11 cellular contexts compared by ENCODE assay signal in the genomic region with DNA sequence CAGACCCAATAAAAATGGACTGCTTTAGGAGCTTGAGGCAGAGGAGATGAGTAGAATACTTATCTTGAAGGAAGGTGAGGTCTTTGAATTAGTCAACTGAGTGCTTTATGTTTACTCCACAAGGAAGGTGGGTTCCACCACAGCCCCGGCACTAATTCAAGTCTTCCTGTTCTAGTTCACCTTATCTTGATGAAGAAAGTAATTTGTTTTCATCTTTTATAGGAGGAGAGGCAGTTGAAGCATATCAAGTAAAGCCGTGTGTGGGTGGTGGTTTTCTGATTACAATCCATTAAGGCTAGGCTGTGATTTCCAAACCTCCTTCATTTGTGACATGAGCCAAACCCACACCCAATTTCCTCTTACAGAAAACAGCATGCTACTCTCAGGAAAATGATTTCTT. TPM values are rescaled to one million over a fixed set of nuclear protein-coding genes. Genes with fewer than 3 reads are reported as not detected.
DNase-seq lines count a peak whose midpoint lies in the region; ATAC-seq and TF ChIP-seq lines count a peak whose summit lies in the region.
"Had no signal": no experiment of that assay in that cellular context is flagged by ENCODE, and none has a peak within 500 bp of the region (broad histone marks: within the 10 kb centered on the region; RNA-seq: fewer than 3 reads in every experiment).

No MANE protein-coding gene starts in this region.

- H3K27me3 Mint-ChIP-seq in naive thymus-derived CD4-positive, alpha-beta T cell, result no peaks in the 10 kb centered on the region

- CTCF ChIA-PET in naive thymus-derived CD4-positive, alpha-beta T cell (lab: Charles Lee), result interaction anchor here (0.7 to 1.3 kb wide), 4 partner anchors 11 to 136 kb away, joined by 3 to 5 read pairs (median 4); a partner anchor contains a TSS

- no peaks in the 10 kb centered on the region for H3K36me3 ChIP-seq in naive thymus-derived CD4-positive, alpha-beta T cell (ENCODE audit: control insufficient read depth in 2 of 3, insufficient read depth in 3 of 3, low read length in 3 of 3)
- H3K36me3 ChIP-seq: brain microvascular endothelial cell had no signal

- ATAC-seq in activated naive CD4-positive, alpha-beta T cell treated with anti-CD3 and anti-CD28 coated beads, Interleukin-2, amount 50 U/mL, for 72 hours, result peak; percentile 25 to 64
- peak; percentile 61 for ATAC-seq in naive thymus-derived CD4-positive, alpha-beta T cell
- no peak for ATAC-seq in GM19455 (IDR thresholded peaks at IDR 0.05; ENCODE audit: unreplicated experiment)
- no peak for ATAC-seq in GM19395 (IDR thresholded peaks at IDR 0.05; ENCODE audit: unreplicated experiment)
- ATAC-seq in GM18520 (IDR thresholded peaks at IDR 0.05; ENCODE audit: unreplicated experiment), result no peak
- ATAC-seq: SK-N-SH treated with all-trans-retinoic acid at 6 μM for 48 hours had no signal

- POLR2A ChIA-PET in naive thymus-derived CD4-positive, alpha-beta T cell (lab: Charles Lee), result interaction anchor here (0.5 to 5.8 kb wide), 11 partner anchors 9 to 326 kb away, joined by 3 to 69 read pairs (median 3); a partner anchor contains a TSS

- peaks cover 7 to 39% of the 10 kb centered on the region in 2 donors for H3K36me3 Mint-ChIP-seq in activated naive CD4-positive, alpha-beta T cell treated with anti-CD3 and anti-CD28 coated beads, Interleukin-2, amount 50 U/mL, for 72 hours
- peaks cover 0 to 44% (median 0%) of the 10 kb centered on the region in 5 donors for H3K36me3 Mint-ChIP-seq in naive thymus-derived CD4-positive, alpha-beta T cell

- H3K27me3 ChIP-seq in naive thymus-derived CD4-positive, alpha-beta T cell (ENCODE audit: control insufficient read depth in 2 of 2, insufficient read depth in 2 of 2, low read length in 2 of 2), result no peaks in the 10 kb centered on the region
- H3K27me3 ChIP-seq: brain microvascular endothelial cell had no signal

- peaks cover 90 to 98% of the 10 kb centered on the region in 2 donors for H3K4me1 ChIP-seq in naive thymus-derived CD4-positive, alpha-beta T cell (ENCODE audit: control insufficient read depth in 2 of 2, insufficient read depth in 2 of 2, low read length in 2 of 2)

- DNase-seq in AG10803 (ENCODE audit: low read depth), result peak; percentile 34
- peak; percentile 54 for DNase-seq in LoVo (ENCODE audit: low spot score)
- DNase-seq in activated naive CD4-positive, alpha-beta T cell treated with anti-CD3 and anti-CD28 coated beads, Interleukin-2, amount 50 U/mL, for 72 hours (ENCODE audit: low spot score in 2 of 2), result no peak
- peak in 6 of 9 donors; percentile 62 to 80 (median 70) for DNase-seq in naive thymus-derived CD4-positive, alpha-beta T cell
- no peak for DNase-seq in middle frontal gyrus (ENCODE audit: extremely low spot score, low spot score)
- DNase-seq: brain microvascular endothelial cell had no signal

- peak overlapping the region; percentile 67 to 79 for H3K27ac Mint-ChIP-seq in activated naive CD4-positive, alpha-beta T cell treated with anti-CD3 and anti-CD28 coated beads, Interleukin-2, amount 50 U/mL, for 72 hours
- H3K27ac Mint-ChIP-seq in naive thymus-derived CD4-positive, alpha-beta T cell, result peak overlapping the region; percentile 86 to 99 (median 96)

- no peaks in the 10 kb centered on the region for H3K9me3 ChIP-seq in naive thymus-derived CD4-positive, alpha-beta T cell (ENCODE audit: control insufficient read depth in 2 of 3, low read length in 3 of 3)

- no peak overlapping the region for H3K4me3 ChIP-seq in AG10803 (ENCODE audit: low read length)
- H3K4me3 ChIP-seq in naive thymus-derived CD4-positive, alpha-beta T cell (ENCODE audit: low read length), result peak overlapping the region; percentile 14

- TF ChIP-seq CTCF in AG10803 (conservative IDR thresholded peaks at IDR 0.05; ENCODE audit: low read length), result no peak

- intact Hi-C loops in naive thymus-derived CD4-positive, alpha-beta T cell (cut with micrococcal nuclease), result loop anchor here (1.0 to 10.0 kb wide), 13 partner anchors 46 to 1184 kb away; a partner anchor contains a TSS

- H3K27ac ChIP-seq in naive thymus-derived CD4-positive, alpha-beta T cell (ENCODE audit: low read depth, low read length), result peak overlapping the region; percentile 71
- H3K27ac ChIP-seq: brain microvascular endothelial cell had no signal

- H3K4me1 Mint-ChIP-seq in naive thymus-derived CD4-positive, alpha-beta T cell, result peaks cover 91 to 100% (median 97%) of the 10 kb centered on the region in 7 donors

- peaks cover 0 to 6% of the 10 kb centered on the region in 2 donors for H3K9me3 Mint-ChIP-seq in activated naive CD4-positive, alpha-beta T cell treated with anti-CD3 and anti-CD28 coated beads, Interleukin-2, amount 50 U/mL, for 72 hours
- no peaks in the 10 kb centered on the region for H3K9me3 Mint-ChIP-seq in naive thymus-derived CD4-positive, alpha-beta T cell

- peak overlapping the region; percentile 66 to 91 (median 75) for H3K4me3 Mint-ChIP-seq in naive thymus-derived CD4-positive, alpha-beta T cell

RNA-seq across cellular contexts. Expression of a gene that starts 35.6 kb away (rescaled TPM):
- not detected for total RNA-seq in activated naive CD4-positive, alpha-beta T cell treated with anti-CD3 and anti-CD28 coated beads, Interleukin-2, amount 50 U/mL, for 72 hours
- total RNA-seq in naive thymus-derived CD4-positive, alpha-beta T cell, result not detected
- polyA plus RNA-seq in naive thymus-derived CD4-positive, alpha-beta T cell, result under 1 TPM in 1 of 2 donors, not detected in 1; 0.98 TPM
- total RNA-seq: HT1080 had no signal

Comparison
In these comparisons a context has a peak if more than half of its experiments do, and no peak if none do; other contexts are left out.
1. DNase-seq: peak in AG10803 (single experiment), LoVo (single experiment) and naive thymus-derived CD4-positive, alpha-beta T cell (6 of 9); none in activated naive CD4-positive, alpha-beta T cell treated with anti-CD3 and anti-CD28 coated beads, Interleukin-2, amount 50 U/mL, for 72 hours (0 of 2) and middle frontal gyrus (single experiment).
2. ATAC-seq: peak in activated naive CD4-positive, alpha-beta T cell treated with anti-CD3 and anti-CD28 coated beads, Interleukin-2, amount 50 U/mL, for 72 hours (2 of 2) and naive thymus-derived CD4-positive, alpha-beta T cell (single experiment); none in GM19455 (single experiment), GM19395 (single experiment) and GM18520 (single experiment).